In genomic region chr14:99724196-99724891, GRCh38 we compare ENCODE assay signal across 1 cellular context.
TF ChIP-seq lines count a peak whose summit lies in the region.

No MANE protein-coding gene starts in this region.

TF ChIP-seq in HepG2, 621 proteins besides CTCF, POLR2A, EP300 and RAD21 (continued from another document):
- TF ChIP-seq NR2F2 (IDR thresholded peaks at IDR 0.05; ENCODE audit: borderline replicate concordance, low read depth), result no peak
- no peak for TF ChIP-seq ZNF780A (CRISPR knock-in tag; IDR thresholded peaks at IDR 0.05)
- TF ChIP-seq ZNF746 (CRISPR knock-in tag; IDR thresholded peaks at IDR 0.05), result no peak
- no peak for TF ChIP-seq ZNF883 (CRISPR knock-in tag; IDR thresholded peaks at IDR 0.05; ENCODE audit: not compliant biosample characterization)
- TF ChIP-seq IRF1 (CRISPR knock-in tag; IDR thresholded peaks at IDR 0.05; ENCODE audit: low read depth), result no peak
- TF ChIP-seq ZNF280B (CRISPR knock-in tag; IDR thresholded peaks at IDR 0.05; ENCODE audit: borderline replicate concordance), result no peak
- TF ChIP-seq ZNF180 (CRISPR knock-in tag; IDR thresholded peaks at IDR 0.05; ENCODE audit: borderline replicate concordance, low read depth), result no peak
- no peak for TF ChIP-seq ZNF766 (CRISPR knock-in tag; IDR thresholded peaks at IDR 0.05; ENCODE audit: borderline replicate concordance)
- TF ChIP-seq POLR2G (IDR thresholded peaks at IDR 0.05; ENCODE audit: low read depth, low read length), result no peak
- no peak for TF ChIP-seq PAWR (CRISPR knock-in tag; IDR thresholded peaks at IDR 0.05; ENCODE audit: borderline replicate concordance)
- no peak for TF ChIP-seq FOXP1 (IDR thresholded peaks at IDR 0.05)
- TF ChIP-seq FOXP1 (CRISPR knock-in tag; IDR thresholded peaks at IDR 0.05), result no peak
- no peak for TF ChIP-seq ZNF230 (CRISPR knock-in tag; IDR thresholded peaks at IDR 0.05)
- TF ChIP-seq FOXK1 (CRISPR knock-in tag; IDR thresholded peaks at IDR 0.05; ENCODE audit: borderline replicate concordance, low read depth), result no peak
- no peak for TF ChIP-seq TEAD3 (CRISPR knock-in tag; optimal IDR thresholded peaks at IDR 0.05; ENCODE audit: borderline replicate concordance)
- no peak for TF ChIP-seq NAIF1 (CRISPR knock-in tag; IDR thresholded peaks at IDR 0.05; ENCODE audit: borderline replicate concordance)
- TF ChIP-seq ZNF777 (CRISPR knock-in tag; IDR thresholded peaks at IDR 0.05), result no peak
- TF ChIP-seq MYNN (CRISPR knock-in tag; IDR thresholded peaks at IDR 0.05; ENCODE audit: low read depth), result no peak
